ENCODE assay signal across 8 cellular contexts in the genomic region with DNA sequence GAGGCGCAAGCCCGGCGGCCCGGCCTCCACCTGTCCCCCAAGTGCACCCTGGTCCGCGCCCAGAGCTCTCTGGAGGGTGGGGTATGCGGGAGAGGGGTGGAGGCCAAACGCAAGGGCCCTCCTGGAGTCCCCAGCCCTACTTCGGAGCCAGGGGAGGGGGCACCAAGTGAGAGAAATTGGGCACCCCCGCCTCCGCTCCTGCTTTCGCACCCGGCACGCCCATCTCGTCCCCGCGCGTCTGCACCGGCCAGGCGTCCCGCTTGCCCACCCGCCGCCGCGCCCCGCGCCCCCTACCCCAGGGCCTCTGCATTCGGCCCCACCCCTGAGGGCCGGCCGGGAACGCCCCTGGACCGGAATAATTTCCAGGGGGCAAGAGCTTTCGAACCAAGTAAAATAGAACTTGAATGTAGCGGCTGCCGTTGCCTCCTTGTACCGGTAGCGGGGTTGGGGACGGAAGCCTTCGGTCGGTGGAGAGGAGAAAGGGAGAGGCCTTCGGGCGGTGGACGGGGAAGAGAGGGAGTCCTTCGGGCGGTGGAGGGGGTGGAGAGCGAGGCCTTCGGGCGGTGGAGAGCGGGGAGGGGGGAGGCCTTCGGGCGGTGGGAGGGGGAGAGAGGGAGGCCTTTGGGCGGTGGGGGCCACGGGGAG. TPM values are rescaled to one million over a fixed set of nuclear protein-coding genes. Genes with fewer than 3 reads are reported as not detected.
DNase-seq lines count a peak whose midpoint lies in the region; ATAC-seq and TF ChIP-seq lines count a peak whose summit lies in the region.

No MANE protein-coding gene starts in this region.

- H3K27ac Mint-ChIP-seq in brain = peak overlapping the region; percentile 94 to 99 (median 97)
- peak overlapping the region; percentile 87 for H3K27ac Mint-ChIP-seq in stimulated activated memory B cell treated with anti-CD40 and anti-IgM and Interleukin-4, amounts not matched to agents 10 μg/mL and 1 μg/mL and 100 μg/mL, for 72 hours

- H3K4me3 Mint-ChIP-seq in brain = peak overlapping the region; percentile 92 to 96 (median 93)
- peak overlapping the region; percentile 97 for H3K4me3 Mint-ChIP-seq in stimulated activated memory B cell treated with anti-CD40 and anti-IgM and Interleukin-4, amounts not matched to agents 10 μg/mL and 1 μg/mL and 100 μg/mL, for 72 hours

- H3K36me3 ChIP-seq in kidney epithelial cell (ENCODE audit: control insufficient read depth, insufficient read depth, low read length) = peaks cover 2% of the 10 kb centered on the region

- H3K36me3 Mint-ChIP-seq in brain = no peaks in the 10 kb centered on the region
- peaks cover 6% of the 10 kb centered on the region for H3K36me3 Mint-ChIP-seq in stimulated activated memory B cell treated with anti-CD40 and anti-IgM and Interleukin-4, amounts not matched to agents 10 μg/mL and 1 μg/mL and 100 μg/mL, for 72 hours

- peak; percentile 21 for ATAC-seq in stimulated activated memory B cell treated with anti-CD40 and anti-IgM and Interleukin-4, amounts not matched to agents 10 μg/mL and 1 μg/mL and 100 μg/mL, for 72 hours
- ATAC-seq in HG03378 (IDR thresholded peaks at IDR 0.05; ENCODE audit: unreplicated experiment) = no peak
- ATAC-seq in GM19324 (IDR thresholded peaks at IDR 0.05; ENCODE audit: low FRiP score, unreplicated experiment) = no peak

- TF ChIP-seq CTCF in brain (conservative IDR thresholded peaks at IDR 0.05) (no peak), kidney epithelial cell (IDR thresholded peaks at IDR 0.05; ENCODE audit: insufficient read depth, low read length, poor library complexity, severe bottlenecking) (no peak)

- H3K9me3 Mint-ChIP-seq in brain = no peaks in the 10 kb centered on the region
- no peaks in the 10 kb centered on the region for H3K9me3 Mint-ChIP-seq in stimulated activated memory B cell treated with anti-CD40 and anti-IgM and Interleukin-4, amounts not matched to agents 10 μg/mL and 1 μg/mL and 100 μg/mL, for 72 hours

- CTCF ChIA-PET in HEK293T (lab: Yijun Ruan, JAX) = interaction anchor here (1.3 kb wide), 1 partner anchor 181 kb away, joined by 3 read pairs; no protein-coding TSS in a partner anchor

- H3K27me3 Mint-ChIP-seq in brain = no peaks in the 10 kb centered on the region
- H3K27me3 Mint-ChIP-seq in stimulated activated memory B cell treated with anti-CD40 and anti-IgM and Interleukin-4, amounts not matched to agents 10 μg/mL and 1 μg/mL and 100 μg/mL, for 72 hours = peaks cover 14% of the 10 kb centered on the region

- H3K27me3 ChIP-seq in kidney epithelial cell (ENCODE audit: control insufficient read depth, insufficient read depth, low read length) = peaks cover 36% of the 10 kb centered on the region

- in situ Hi-C loops in Caki2 (cut with HindIII; ENCODE audit: low pct_unique_long_range_greater_than_20kb, low sequenced_read_pairs) = no loop called here

- H3K4me3 ChIP-seq in kidney epithelial cell (ENCODE audit: low read depth, low read length) = peak overlapping the region; percentile 55

- H3K4me1 Mint-ChIP-seq in brain = peaks cover 7% of the 10 kb centered on the region
- peaks cover 26% of the 10 kb centered on the region for H3K4me1 Mint-ChIP-seq in stimulated activated memory B cell treated with anti-CD40 and anti-IgM and Interleukin-4, amounts not matched to agents 10 μg/mL and 1 μg/mL and 100 μg/mL, for 72 hours

- POLR2A ChIA-PET in HEK293T (lab: Yijun Ruan, JAX) = interaction anchor here (0.7 to 1.4 kb wide), 9 partner anchors 8 to 309 kb away, joined by 3 to 6 read pairs (median 4); a partner anchor contains a TSS

- peak; percentile 55 for DNase-seq in Caki2 (ENCODE audit: low read depth)
- peak; percentile 68 for DNase-seq in HEK293T (ENCODE audit: extremely low spot score)
- DNase-seq in OCI-M1 (lab: John Stamatoyannopoulos, UW) = peak; percentile 84
- DNase-seq in kidney epithelial cell (ENCODE audit: low read depth) = no peak

TF ChIP-seq in HEK293T, 16 proteins besides CTCF, POLR2A, EP300 and RAD21:
- no peak for TF ChIP-seq FOXM1 (IDR thresholded peaks at IDR 0.05; ENCODE audit: borderline replicate concordance)
- TF ChIP-seq FOXA1 (IDR thresholded peaks at IDR 0.05) = no peak
- TF ChIP-seq, protein P1, sequence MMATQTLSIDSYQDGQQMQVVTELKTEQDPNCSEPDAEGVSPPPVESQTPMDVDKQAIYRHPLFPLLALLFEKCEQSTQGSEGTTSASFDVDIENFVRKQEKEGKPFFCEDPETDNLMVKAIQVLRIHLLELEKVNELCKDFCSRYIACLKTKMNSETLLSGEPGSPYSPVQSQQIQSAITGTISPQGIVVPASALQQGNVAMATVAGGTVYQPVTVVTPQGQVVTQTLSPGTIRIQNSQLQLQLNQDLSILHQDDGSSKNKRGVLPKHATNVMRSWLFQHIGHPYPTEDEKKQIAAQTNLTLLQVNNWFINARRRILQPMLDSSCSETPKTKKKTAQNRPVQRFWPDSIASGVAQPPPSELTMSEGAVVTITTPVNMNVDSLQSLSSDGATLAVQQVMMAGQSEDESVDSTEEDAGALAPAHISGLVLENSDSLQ (IDR thresholded peaks at IDR 0.05) = no peak
- TF ChIP-seq LEF1 (IDR thresholded peaks at IDR 0.05; ENCODE audit: borderline replicate concordance) = no peak
- no peak for TF ChIP-seq TARDBP (IDR thresholded peaks at IDR 0.05)
- TF ChIP-seq ELF4 (IDR thresholded peaks at IDR 0.05) = no peak
- TF ChIP-seq ARNT (IDR thresholded peaks at IDR 0.05) = no peak
- no peak for TF ChIP-seq NFRKB (IDR thresholded peaks at IDR 0.05)
- no peak for TF ChIP-seq HDGF (IDR thresholded peaks at IDR 0.05; ENCODE audit: borderline replicate concordance)
- TF ChIP-seq L3MBTL2 (conservative IDR thresholded peaks at IDR 0.05) = no peak
- TF ChIP-seq ZNF384 (IDR thresholded peaks at IDR 0.05) = no peak
- TF ChIP-seq CTBP1 (IDR thresholded peaks at IDR 0.05; ENCODE audit: borderline replicate concordance) = no peak
- no peak for TF ChIP-seq BHLHE40 (IDR thresholded peaks at IDR 0.05; ENCODE audit: borderline replicate concordance)
- no peak for TF ChIP-seq FOXK2 (IDR thresholded peaks at IDR 0.05)
- no peak for TF ChIP-seq SP1 (IDR thresholded peaks at IDR 0.05)
- TF ChIP-seq SUZ12 (IDR thresholded peaks at IDR 0.05) = no peak

RNA-seq across cellular contexts. Expression of a gene that starts 0.7 kb away (rescaled TPM):
- total RNA-seq in Caki2 (2014; rRNA removed; shearing (Covaris generic); ENCODE audit: low replicate concordance) = 125 and 127 TPM in 2 replicates
- 259 TPM for polyA plus RNA-seq in brain (ENCODE audit: insufficient read depth, low read depth, low replicate concordance)
- 124 and 129 TPM in 2 replicates for total RNA-seq in kidney epithelial cell

RNA-seq across cellular contexts. Expression of a gene that starts 3.6 kb away (rescaled TPM):
- 0.17 TPM in 2 replicates for total RNA-seq in Caki2 (2014; rRNA removed; shearing (Covaris generic); ENCODE audit: low replicate concordance)
- polyA plus RNA-seq in brain (ENCODE audit: insufficient read depth, low read depth, low replicate concordance) = 0.93 TPM
- 3.7 and 6.4 TPM in 2 replicates for total RNA-seq in kidney epithelial cell

RNA-seq across cellular contexts. Expression of a gene that starts 6.2 kb away (rescaled TPM):
- 1.3 and 1.7 TPM in 2 replicates for total RNA-seq in Caki2 (2014; rRNA removed; shearing (Covaris generic); ENCODE audit: low replicate concordance)
- polyA plus RNA-seq in brain (ENCODE audit: insufficient read depth, low read depth, low replicate concordance) = 10.5 TPM
- total RNA-seq in kidney epithelial cell = 0.75 and 0.96 TPM in 2 replicates

RNA-seq across cellular contexts. Expression of a gene that starts 17.6 kb away (rescaled TPM):
- 460 and 494 TPM in 2 replicates for total RNA-seq in Caki2 (2014; rRNA removed; shearing (Covaris generic); ENCODE audit: low replicate concordance)
- polyA plus RNA-seq in brain (ENCODE audit: insufficient read depth, low read depth, low replicate concordance) = 974 TPM
- total RNA-seq in kidney epithelial cell = 792 and 948 TPM in 2 replicates

RNA-seq across cellular contexts. Expression of a gene that starts 37.8 kb away (rescaled TPM):
- 61.9 and 67.0 TPM in 2 replicates for total RNA-seq in Caki2 (2014; rRNA removed; shearing (Covaris generic); ENCODE audit: low replicate concordance)
- polyA plus RNA-seq in brain (ENCODE audit: insufficient read depth, low read depth, low replicate concordance) = 36.2 TPM
- total RNA-seq in kidney epithelial cell = 17.5 and 17.7 TPM in 2 replicates
